ENCODE assay signal across 16 cellular contexts in genomic region chr1:199759268-199759724, GRCh38.
DNase-seq lines count a peak whose midpoint lies in the region; ATAC-seq, FAIRE-seq and TF ChIP-seq lines count a peak whose summit lies in the region.
"Had no signal": no experiment of that assay in that cellular context is flagged by ENCODE, and none has a peak within 500 bp of the region (broad histone marks: within the 10 kb centered on the region; RNA-seq: fewer than 3 reads in every experiment).

No MANE protein-coding gene starts in this region.

- no peaks in the 10 kb centered on the region for H3K9me3 Mint-ChIP-seq in activated T-helper 17 cell treated with anti-CD3 and anti-CD28 coated beads, Interleukin-2, amount 50 U/mL, for 72 hours

- peak overlapping the region; percentile 62 for H3K4me2 ChIP-seq in A549

- DNase-seq in A549 (ENCODE audit: low read depth in 1 of 2, low spot score in 1 of 2) = peak; percentile 46 to 68
- DNase-seq in HT1080 (ENCODE audit: low read depth) = peak; percentile 85
- peak; percentile 43 for DNase-seq in astrocyte of the spinal cord (ENCODE audit: low read depth, low spot score)
- DNase-seq in kidney glomerular epithelial cell (lab: John Stamatoyannopoulos, UW) = peak; percentile 82
- no peak for DNase-seq in OCI-M1 (lab: John Stamatoyannopoulos, UW)
- no peak for DNase-seq in NK-92 (lab: John Stamatoyannopoulos, UW; ENCODE audit: unreplicated experiment)
- DNase-seq in germinal center (ENCODE audit: low spot score) = no peak
- DNase-seq: activated naive CD4-positive, alpha-beta T cell treated with anti-CD3 and anti-CD28 coated beads, Interleukin-2, amount 50 U/mL, for 16 hours; NCI-H1105 treated with DMSO at 0.1 percent for 48 hours; NCI-H510A treated with DMSO at 0.1 percent for 48 hours; ovary; Right ventricle myocardium superior; stimulated activated CD4-positive, alpha-beta T cell treated with anti-CD3 and anti-CD28 coated beads, Interleukin-15, amount 100 ng/mL, for 24 hours had no signal

- no peak overlapping the region for H3K4me3 ChIP-seq in A549
- H3K4me3 ChIP-seq in astrocyte of the spinal cord (ENCODE audit: low read depth, low read length) = no peak overlapping the region
- H3K4me3 ChIP-seq: gastroesophageal sphincter, ovary had no signal

- peaks cover 30% of the 10 kb centered on the region for H3K27me3 Mint-ChIP-seq in activated T-helper 17 cell treated with anti-CD3 and anti-CD28 coated beads, Interleukin-2, amount 50 U/mL, for 72 hours

- no peak overlapping the region for H3K27ac Mint-ChIP-seq in activated T-helper 17 cell treated with anti-CD3 and anti-CD28 coated beads, Interleukin-2, amount 50 U/mL, for 72 hours

- ATAC-seq in A549 = peak; percentile 95 to 97
- ATAC-seq in activated T-helper 17 cell treated with anti-CD3 and anti-CD28 coated beads, Interleukin-2, amount 50 U/mL, for 72 hours (replicated peaks) = no peak
- ATAC-seq: gastroesophageal sphincter had no signal

- peaks cover 17% of the 10 kb centered on the region for H3K4me1 ChIP-seq in A549
- H3K4me1 ChIP-seq: gastroesophageal sphincter had no signal

- no peak for TF ChIP-seq CTCF in A549 (IDR thresholded peaks at IDR 0.05)
- no peak for TF ChIP-seq CTCF in astrocyte of the spinal cord (IDR thresholded peaks at IDR 0.05; ENCODE audit: low read depth, low read length)

- no peak for TF ChIP-seq EP300 in A549 (IDR thresholded peaks at IDR 0.05)

- peak overlapping the region; percentile 60 to 85 for H3K27ac ChIP-seq in A549
- H3K27ac ChIP-seq: gastroesophageal sphincter, ovary had no signal

- TF ChIP-seq RAD21 in A549 (conservative IDR thresholded peaks at IDR 0.05 in 1 of 2, IDR thresholded peaks at IDR 0.05 in 1 of 2) = no peak

- TF ChIP-seq POLR2A in A549 (IDR thresholded peaks at IDR 0.05; ENCODE audit: low read length) = no peak

- CTCF ChIA-PET in A549 (lab: Yijun Ruan, JAX) = interaction anchor here (1.0 kb wide), 1 partner anchor 11 kb away, joined by 3 read pairs; no protein-coding TSS in a partner anchor

- POLR2A ChIA-PET in A549 (lab: Yijun Ruan, JAX) = no interaction called here

- 7% methylated on average over 3 of the region's 3 CpGs for WGBS in A549 (ENCODE audit: missing lambda C conversion rate)

- H3K4me1 Mint-ChIP-seq in activated T-helper 17 cell treated with anti-CD3 and anti-CD28 coated beads, Interleukin-2, amount 50 U/mL, for 72 hours = no peaks in the 10 kb centered on the region

- H3K36me3 Mint-ChIP-seq in activated T-helper 17 cell treated with anti-CD3 and anti-CD28 coated beads, Interleukin-2, amount 50 U/mL, for 72 hours (ENCODE audit: low read depth) = no peaks in the 10 kb centered on the region

- H3K4me3 Mint-ChIP-seq in activated T-helper 17 cell treated with anti-CD3 and anti-CD28 coated beads, Interleukin-2, amount 50 U/mL, for 72 hours = no peak overlapping the region

- in situ Hi-C loops in astrocyte of the spinal cord (cut with HindIII; ENCODE audit: low sequenced_read_pairs) = no loop called here

- no peak for FAIRE-seq in A549 (lab: Jason Lieb, UNC)
- FAIRE-seq: TTC549 had no signal

- H3K9me3 ChIP-seq in A549 = peaks cover 4% of the 10 kb centered on the region; the same call in 2 of the 3 replicates
- H3K9me3 ChIP-seq: gastroesophageal sphincter, ovary had no signal

TF ChIP-seq in A549, 52 proteins besides CTCF, POLR2A, EP300 and RAD21:
- TF ChIP-seq JUNB (IDR thresholded peaks at IDR 0.05) (peak; percentile 57; the same call in 1 of the 2 replicates), HDAC2 (IDR thresholded peaks at IDR 0.05) (no peak), GATA3 (IDR thresholded peaks at IDR 0.05; ENCODE audit: borderline replicate concordance) (peak; percentile 27; the same call in 1 of the 2 replicates), RNF2 (IDR thresholded peaks at IDR 0.05; ENCODE audit: borderline replicate concordance, low read depth) (no peak), BHLHE40 (IDR thresholded peaks at IDR 0.05; ENCODE audit: low read depth, low read length) (no peak), FOSL2 (IDR thresholded peaks at IDR 0.05) (no peak), FOSL2 (CRISPR knock-in tag; IDR thresholded peaks at IDR 0.05) (peak; percentile 44; the same call in 1 of the 2 replicates), REST (IDR thresholded peaks at IDR 0.05) (no peak), ZNF302 (CRISPR knock-in tag; IDR thresholded peaks at IDR 0.05) (no peak), CBX8 (IDR thresholded peaks at IDR 0.05) (no peak)

Comparison
In these comparisons a context has a peak if more than half of its experiments do, and no peak if none do; other contexts are left out.
1. DNase-seq: peak in A549 (2 of 2), HT1080 (single experiment), astrocyte of the spinal cord (single experiment) and kidney glomerular epithelial cell (single experiment); none in OCI-M1 (single experiment), NK-92 (single experiment) and germinal center (single experiment).